In the genomic region with DNA sequence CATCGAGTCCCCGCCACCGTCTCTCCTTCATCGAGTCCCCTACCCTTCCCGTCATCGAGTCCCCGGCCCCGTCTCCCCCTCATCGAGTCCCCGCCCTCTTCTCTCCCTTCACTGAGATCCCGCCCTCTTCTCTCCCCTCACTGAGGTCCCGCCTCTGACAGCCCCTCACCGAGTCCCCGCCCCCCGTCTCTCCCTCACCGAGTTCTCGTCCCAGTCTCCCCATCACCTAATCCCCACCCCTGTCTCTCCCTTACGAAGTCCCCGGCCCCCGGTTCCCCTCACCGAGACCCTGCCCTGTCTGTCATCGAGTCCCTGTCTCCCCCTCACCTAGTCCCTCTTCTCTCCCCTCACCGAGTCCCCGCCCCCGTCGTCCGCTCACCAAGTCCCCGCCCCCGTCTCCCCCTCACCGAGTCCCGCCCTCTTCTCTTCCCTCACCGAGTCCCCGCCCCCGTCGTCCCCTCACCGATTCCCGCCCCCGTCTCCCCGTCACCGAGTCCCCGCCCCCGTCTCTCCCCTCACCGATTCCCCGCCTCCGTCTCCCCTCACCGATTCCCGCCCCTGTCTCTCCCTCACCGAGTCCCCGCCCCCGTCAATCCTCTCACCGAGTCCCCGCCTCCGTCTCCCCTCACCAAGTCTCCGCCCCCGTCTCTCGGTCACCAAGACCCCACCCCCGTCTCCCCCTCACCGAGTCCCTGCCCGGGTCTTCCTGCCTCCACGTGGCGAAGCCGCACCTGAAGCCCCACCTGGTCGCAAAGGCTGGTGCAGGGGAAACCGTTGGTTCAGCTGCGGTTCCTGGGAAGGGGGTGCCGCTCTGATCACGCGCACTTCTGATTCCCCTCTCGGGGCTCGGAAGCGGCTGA, we compare ENCODE assay signal across 9 cellular contexts. TPM values are rescaled to one million over a fixed set of nuclear protein-coding genes. Genes with fewer than 3 reads are reported as not detected.
DNase-seq lines count a peak whose midpoint lies in the region; ATAC-seq and TF ChIP-seq lines count a peak whose summit lies in the region.
"Had no signal": no experiment of that assay in that cellular context is flagged by ENCODE, and none has a peak within 500 bp of the region (broad histone marks: within the 10 kb centered on the region; RNA-seq: fewer than 3 reads in every experiment).

No MANE protein-coding gene starts in this region.

- H3K36me3 ChIP-seq in CD8-positive, alpha-beta memory T cell (ENCODE audit: insufficient read depth, low read length) = no peaks in the 10 kb centered on the region
- no peaks in the 10 kb centered on the region for H3K36me3 ChIP-seq in breast epithelium
- H3K36me3 ChIP-seq in iPS-15b (ENCODE audit: control insufficient read depth, insufficient read depth, low read length) = no peaks in the 10 kb centered on the region
- H3K36me3 ChIP-seq in sigmoid colon = no peaks in the 10 kb centered on the region

- peaks cover 6% of the 10 kb centered on the region for H3K4me1 ChIP-seq in CD8-positive, alpha-beta memory T cell (ENCODE audit: insufficient read depth, low read length)
- H3K4me1 ChIP-seq in breast epithelium (no peaks in the 10 kb centered on the region), iPS-15b (ENCODE audit: control insufficient read depth, insufficient read depth, low read length) (peaks cover 4% of the 10 kb centered on the region), sigmoid colon (peaks cover 0 to 30% (median 20%) of the 10 kb centered on the region in 4 donors)

- intact Hi-C loops in breast epithelium (cut with DNase I; ENCODE audit: low total_unique reads) = loop anchor here (10.0 kb wide), 1 partner anchor 168 kb away; a partner anchor contains a TSS
- intact Hi-C loops in sigmoid colon (cut with DNase I) = loop anchor here (2.0 to 5.0 kb wide), 5 partner anchors 26 to 484 kb away; a partner anchor contains a TSS

- H3K4me1 Mint-ChIP-seq in CD8-positive, alpha-beta memory T cell = peaks cover 25 to 26% (median 25%) of the 10 kb centered on the region in 3 donors
- H3K4me1 Mint-ChIP-seq in WTC11 = peaks cover 39% of the 10 kb centered on the region

- no peaks in the 10 kb centered on the region for H3K27me3 Mint-ChIP-seq in CD8-positive, alpha-beta memory T cell
- H3K27me3 Mint-ChIP-seq in WTC11 (ENCODE audit: low read depth) = no peaks in the 10 kb centered on the region

- peak overlapping the region; percentile 86 to 98 (median 94) for H3K27ac Mint-ChIP-seq in CD8-positive, alpha-beta memory T cell
- H3K27ac Mint-ChIP-seq in WTC11 = 0 out of 2 replicates have a peak overlapping the region, but pooled peaks have one; percentile 36

- H3K9me3 Mint-ChIP-seq in CD8-positive, alpha-beta memory T cell = peaks cover 0 to 3% (median 0%) of the 10 kb centered on the region in 5 donors
- H3K9me3 Mint-ChIP-seq in WTC11 = no peaks in the 10 kb centered on the region

- no peaks in the 10 kb centered on the region for H3K9me3 ChIP-seq in CD8-positive, alpha-beta memory T cell (ENCODE audit: low read length)
- H3K9me3 ChIP-seq in breast epithelium (no peaks in the 10 kb centered on the region), iPS-15b (ENCODE audit: control insufficient read depth, insufficient read depth, low read length) (no peaks in the 10 kb centered on the region), sigmoid colon (no peaks in the 10 kb centered on the region)

- TF ChIP-seq CTCF in HFF-Myc (IDR thresholded peaks at IDR 0.05; ENCODE audit: low read depth, low read length, missing control alignments) = no peak
- no peak for TF ChIP-seq CTCF in WTC11 (IDR thresholded peaks at IDR 0.05)
- peak in 2 of 3 donors; percentile 14 to 23 for TF ChIP-seq CTCF in breast epithelium (IDR thresholded peaks at IDR 0.05)
- no peak for TF ChIP-seq CTCF in sigmoid colon (IDR thresholded peaks at IDR 0.05)

- H3K27ac ChIP-seq in CD8-positive, alpha-beta memory T cell (ENCODE audit: low read depth, low read length) = peak overlapping the region; percentile 82
- H3K27ac ChIP-seq in breast epithelium (peak overlapping the region; percentile 96 to 97), sigmoid colon (peak overlapping the region; percentile 90 to 99 (median 96))

- TF ChIP-seq POLR2A in breast epithelium (IDR thresholded peaks at IDR 0.05) (no peak), sigmoid colon (IDR thresholded peaks at IDR 0.05) (peak in 1 of 2 donors; percentile 32)

- CTCF ChIA-PET in CD8-positive, alpha-beta memory T cell (lab: Charles Lee) = interaction anchor here (1.4 kb wide), 1 partner anchor 26 kb away, joined by 4 read pairs; a partner anchor contains a TSS
- CTCF ChIA-PET in WTC11 (lab: Charles Lee) = interaction anchor here (2.0 kb wide), 1 partner anchor 206 kb away, joined by 6 read pairs; no protein-coding TSS in a partner anchor

- peak overlapping the region; percentile 88 to 96 (median 90) for H3K4me3 Mint-ChIP-seq in CD8-positive, alpha-beta memory T cell
- peak overlapping the region; percentile 91 for H3K4me3 Mint-ChIP-seq in WTC11

- peaks cover 0 to 2% (median 0%) of the 10 kb centered on the region in 3 donors for H3K36me3 Mint-ChIP-seq in CD8-positive, alpha-beta memory T cell
- peaks cover 2% of the 10 kb centered on the region; the same call in 1 of the 2 replicates for H3K36me3 Mint-ChIP-seq in WTC11

- TF ChIP-seq EP300 in sigmoid colon (IDR thresholded peaks at IDR 0.05) = no peak

- H3K9ac ChIP-seq in iPS-15b (ENCODE audit: low read depth, low read length) = peak overlapping the region; percentile 90

- ATAC-seq in WTC11 = peak; percentile 69
- no peak for ATAC-seq in GM18517 (IDR thresholded peaks at IDR 0.05; ENCODE audit: unreplicated experiment)

- POLR2A ChIA-PET in CD8-positive, alpha-beta memory T cell (lab: Charles Lee) = interaction anchor here (0.7 kb wide), 1 partner anchor 402 kb away, joined by 6 read pairs; a partner anchor contains a TSS
- POLR2A ChIA-PET in WTC11 (lab: Charles Lee) = no interaction called here

- no peaks in the 10 kb centered on the region for H3K27me3 ChIP-seq in CD8-positive, alpha-beta memory T cell (ENCODE audit: insufficient read depth, low read length, poor library complexity, severe bottlenecking)
- H3K27me3 ChIP-seq in breast epithelium (no peaks in the 10 kb centered on the region), iPS-15b (ENCODE audit: control insufficient read depth, insufficient read depth, low read length) (no peaks in the 10 kb centered on the region), sigmoid colon (no peaks in the 10 kb centered on the region)

- peak overlapping the region; percentile 86 for H3K4me3 ChIP-seq in CD8-positive, alpha-beta memory T cell (ENCODE audit: low read length)
- H3K4me3 ChIP-seq in HFF-Myc (replicated peaks; ENCODE audit: low read depth, low read length) = peak overlapping the region; percentile 49
- peak overlapping the region; percentile 59 to 89 (median 69) for H3K4me3 ChIP-seq in breast epithelium
- peak overlapping the region; percentile 85 for H3K4me3 ChIP-seq in iPS-15b (ENCODE audit: low read depth, low read length)
- peak overlapping the region; percentile 60 to 86 (median 64) for H3K4me3 ChIP-seq in sigmoid colon

- peak; percentile 87 to 95 (median 90) for DNase-seq in CD8-positive, alpha-beta memory T cell
- DNase-seq in HFF-Myc (ENCODE audit: extremely low read depth, low read depth) (peak; percentile 40), NCI-H2196 (lab: John Stamatoyannopoulos, UW; ENCODE audit: unreplicated experiment) (peak; percentile 93), WTC11 (ENCODE audit: low spot score) (peak; percentile 97), breast epithelium (ENCODE audit: low spot score in 2 of 2) (peak; percentile 96), sigmoid colon (peak; percentile 98)

- 2 to 3% methylated on average over 71 of the region's 71 CpGs for WGBS in sigmoid colon, 2 donors

TF ChIP-seq in WTC11, 78 proteins besides CTCF, POLR2A, EP300 and RAD21 (continues in another document):
- TF ChIP-seq CREB1 (CRISPR knock-in tag; IDR thresholded peaks at IDR 0.05) (peak; percentile 68; the same call in 1 of the 2 replicates), TP53 (CRISPR knock-in tag; IDR thresholded peaks at IDR 0.05) (peak; percentile 46; the same call in 1 of the 2 replicates), ETV6 (CRISPR knock-in tag; IDR thresholded peaks at IDR 0.05) (peak; percentile 79; the same call in 1 of the 2 replicates), TEAD1 (CRISPR knock-in tag; IDR thresholded peaks at IDR 0.05) (0 out of 2 replicates have a peak, but pooled peaks have one; percentile 6)
- TF ChIP-seq, protein P1, sequence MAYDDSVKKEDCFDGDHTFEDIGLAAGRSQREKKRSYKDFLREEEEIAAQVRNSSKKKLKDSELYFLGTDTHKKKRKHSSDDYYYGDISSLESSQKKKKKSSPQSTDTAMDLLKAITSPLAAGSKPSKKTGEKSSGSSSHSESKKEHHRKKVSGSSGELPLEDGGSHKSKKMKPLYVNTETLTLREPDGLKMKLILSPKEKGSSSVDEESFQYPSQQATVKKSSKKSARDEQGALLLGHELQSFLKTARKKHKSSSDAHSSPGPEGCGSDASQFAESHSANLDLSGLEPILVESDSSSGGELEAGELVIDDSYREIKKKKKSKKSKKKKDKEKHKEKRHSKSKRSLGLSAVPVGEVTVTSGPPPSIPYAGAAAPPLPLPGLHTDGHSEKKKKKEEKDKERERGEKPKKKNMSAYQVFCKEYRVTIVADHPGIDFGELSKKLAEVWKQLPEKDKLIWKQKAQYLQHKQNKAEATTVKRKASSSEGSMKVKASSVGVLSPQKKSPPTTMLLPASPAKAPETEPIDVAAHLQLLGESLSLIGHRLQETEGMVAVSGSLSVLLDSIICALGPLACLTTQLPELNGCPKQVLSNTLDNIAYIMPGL (CRISPR knock-in tag; IDR thresholded peaks at IDR 0.05) = 0 out of 2 replicates have a peak, but pooled peaks have one; percentile 49

RNA-seq across cellular contexts. Expression of a gene that starts 23.9 kb away (rescaled TPM):
- total RNA-seq in CD8-positive, alpha-beta memory T cell = 1 to 10 TPM; 5.1 to 5.9 TPM
- 7.5 TPM for polyA plus RNA-seq in CD8-positive, alpha-beta memory T cell
- total RNA-seq in WTC11 (2021) = 11.2 to 12.2 TPM (median 11.6 TPM) in 3 replicates
- 10 to 100 TPM; 10.5 to 26.7 (median 20.8) TPM for total RNA-seq in breast epithelium
- 10 to 100 TPM; 15.8 to 48.7 (median 23.7) TPM for total RNA-seq in sigmoid colon
- polyA plus RNA-seq in sigmoid colon = 1 to 10 TPM; 3.6 to 6.7 (median 4.6) TPM
- total RNA-seq: HT1080 had no signal

RNA-seq across cellular contexts. Expression of a gene that starts 26.5 kb away (rescaled TPM):
- 10 to 100 TPM; 24.6 to 25.3 TPM for total RNA-seq in CD8-positive, alpha-beta memory T cell
- 17.2 TPM for polyA plus RNA-seq in CD8-positive, alpha-beta memory T cell
- 34.2 to 37.6 TPM (median 35.7 TPM) in 3 replicates for total RNA-seq in WTC11 (2021)
- 10 to 100 TPM; 18.7 to 27.1 (median 19.7) TPM for total RNA-seq in breast epithelium
- 10 to 100 TPM; 18.3 to 31.9 (median 26.6) TPM for total RNA-seq in sigmoid colon
- 10 to 100 TPM; 14.8 to 22.4 (median 18.6) TPM for polyA plus RNA-seq in sigmoid colon

RNA-seq across cellular contexts. Expression of a gene that starts 35.3 kb away (rescaled TPM):
- 100 to 1,000 TPM; 326 to 340 TPM for total RNA-seq in CD8-positive, alpha-beta memory T cell
- polyA plus RNA-seq in CD8-positive, alpha-beta memory T cell = 789 TPM
- total RNA-seq in WTC11 (2021) (402 to 411 TPM (median 405 TPM) in 3 replicates), breast epithelium (100 to 1,000 TPM; 381 to 489 (median 475) TPM), sigmoid colon (100 to 1,000 TPM; 518 to 900 (median 674) TPM)
- 1,000 to 10,000 TPM in 2 of 3 donors, 100 to 1,000 TPM in 1; 532 to 1,128 (median 1,056) TPM for polyA plus RNA-seq in sigmoid colon

RNA-seq across cellular contexts. Expression of a gene that starts 42.7 kb away (rescaled TPM):
- total RNA-seq in CD8-positive, alpha-beta memory T cell = 100 to 1,000 TPM; 103 to 110 TPM
- 112 TPM for polyA plus RNA-seq in CD8-positive, alpha-beta memory T cell
- total RNA-seq in WTC11 (2021) (107 to 111 TPM (median 110 TPM) in 3 replicates), breast epithelium (100 to 1,000 TPM in 1 of 3 donors, 10 to 100 TPM in 2; 71.3 to 114 (median 73.4) TPM), sigmoid colon (100 to 1,000 TPM in 3 of 4 donors, 10 to 100 TPM in 1; 77.5 to 149 (median 142) TPM)
- 100 to 1,000 TPM in 2 of 3 donors, 10 to 100 TPM in 1; 87.4 to 122 (median 117) TPM for polyA plus RNA-seq in sigmoid colon

Comparison
In these comparisons a context has a peak if more than half of its experiments do, and no peak if none do; other contexts are left out.
1. DNase-seq: peak in every context shown above with its lines; median percentile 98 in sigmoid colon; 97 in WTC11; 96 in breast epithelium; 93 in NCI-H2196; 90 in CD8-positive, alpha-beta memory T cell; 40 in HFF-Myc.
2. CTCF ChIP-seq: peak in breast epithelium (2 of 3); none in HFF-Myc (single experiment), WTC11 (single experiment) and sigmoid colon (0 of 4).
3. Peak in every context shown above with its lines, with median percentiles within 50 percentile points of each other: H3K27ac ChIP-seq and H3K4me3 ChIP-seq.